ENCODE assay signal across 1 cellular context in genomic region chr2:138502253-138503086, GRCh38.
TF ChIP-seq lines count a peak whose summit lies in the region.

No MANE protein-coding gene starts in this region.

TF ChIP-seq in GM12878, 131 proteins besides CTCF, POLR2A, EP300 and RAD21 (continued from another document):
- TF ChIP-seq, protein P1, sequence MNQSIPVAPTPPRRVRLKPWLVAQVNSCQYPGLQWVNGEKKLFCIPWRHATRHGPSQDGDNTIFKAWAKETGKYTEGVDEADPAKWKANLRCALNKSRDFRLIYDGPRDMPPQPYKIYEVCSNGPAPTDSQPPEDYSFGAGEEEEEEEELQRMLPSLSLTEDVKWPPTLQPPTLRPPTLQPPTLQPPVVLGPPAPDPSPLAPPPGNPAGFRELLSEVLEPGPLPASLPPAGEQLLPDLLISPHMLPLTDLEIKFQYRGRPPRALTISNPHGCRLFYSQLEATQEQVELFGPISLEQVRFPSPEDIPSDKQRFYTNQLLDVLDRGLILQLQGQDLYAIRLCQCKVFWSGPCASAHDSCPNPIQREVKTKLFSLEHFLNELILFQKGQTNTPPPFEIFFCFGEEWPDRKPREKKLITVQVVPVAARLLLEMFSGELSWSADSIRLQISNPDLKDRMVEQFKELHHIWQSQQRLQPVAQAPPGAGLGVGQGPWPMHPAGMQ (IDR thresholded peaks at IDR 0.05; ENCODE audit: borderline replicate concordance): no peak
- TF ChIP-seq EGR1 (IDR thresholded peaks at IDR 0.05; ENCODE audit: borderline replicate concordance in 1 of 2, low read depth in 2 of 2, low read length in 2 of 2): peak in 1 of 2 experiments; percentile 73; a peak in 1 of 3 replicates
- TF ChIP-seq ZNF24 (IDR thresholded peaks at IDR 0.05): no peak
- TF ChIP-seq ETV6 (conservative IDR thresholded peaks at IDR 0.05 in 1 of 2, IDR thresholded peaks at IDR 0.05 in 1 of 2; ENCODE audit: borderline replicate concordance in 1 of 2, low read depth in 1 of 2): no peak
- TF ChIP-seq CBX3 (IDR thresholded peaks at IDR 0.05; ENCODE audit: borderline replicate concordance, low read depth): no peak
- TF ChIP-seq, protein P2, sequence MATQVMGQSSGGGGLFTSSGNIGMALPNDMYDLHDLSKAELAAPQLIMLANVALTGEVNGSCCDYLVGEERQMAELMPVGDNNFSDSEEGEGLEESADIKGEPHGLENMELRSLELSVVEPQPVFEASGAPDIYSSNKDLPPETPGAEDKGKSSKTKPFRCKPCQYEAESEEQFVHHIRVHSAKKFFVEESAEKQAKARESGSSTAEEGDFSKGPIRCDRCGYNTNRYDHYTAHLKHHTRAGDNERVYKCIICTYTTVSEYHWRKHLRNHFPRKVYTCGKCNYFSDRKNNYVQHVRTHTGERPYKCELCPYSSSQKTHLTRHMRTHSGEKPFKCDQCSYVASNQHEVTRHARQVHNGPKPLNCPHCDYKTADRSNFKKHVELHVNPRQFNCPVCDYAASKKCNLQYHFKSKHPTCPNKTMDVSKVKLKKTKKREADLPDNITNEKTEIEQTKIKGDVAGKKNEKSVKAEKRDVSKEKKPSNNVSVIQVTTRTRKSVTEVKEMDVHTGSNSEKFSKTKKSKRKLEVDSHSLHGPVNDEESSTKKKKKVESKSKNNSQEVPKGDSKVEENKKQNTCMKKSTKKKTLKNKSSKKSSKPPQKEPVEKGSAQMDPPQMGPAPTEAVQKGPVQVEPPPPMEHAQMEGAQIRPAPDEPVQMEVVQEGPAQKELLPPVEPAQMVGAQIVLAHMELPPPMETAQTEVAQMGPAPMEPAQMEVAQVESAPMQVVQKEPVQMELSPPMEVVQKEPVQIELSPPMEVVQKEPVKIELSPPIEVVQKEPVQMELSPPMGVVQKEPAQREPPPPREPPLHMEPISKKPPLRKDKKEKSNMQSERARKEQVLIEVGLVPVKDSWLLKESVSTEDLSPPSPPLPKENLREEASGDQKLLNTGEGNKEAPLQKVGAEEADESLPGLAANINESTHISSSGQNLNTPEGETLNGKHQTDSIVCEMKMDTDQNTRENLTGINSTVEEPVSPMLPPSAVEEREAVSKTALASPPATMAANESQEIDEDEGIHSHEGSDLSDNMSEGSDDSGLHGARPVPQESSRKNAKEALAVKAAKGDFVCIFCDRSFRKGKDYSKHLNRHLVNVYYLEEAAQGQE (IDR thresholded peaks at IDR 0.05; ENCODE audit: low read depth, low read length): no peak
- no peak for TF ChIP-seq TCF12 (IDR thresholded peaks at IDR 0.05; ENCODE audit: low read depth, low read length)
- TF ChIP-seq KDM1A (IDR thresholded peaks at IDR 0.05; ENCODE audit: borderline replicate concordance): no peak
- TF ChIP-seq, protein P3, sequence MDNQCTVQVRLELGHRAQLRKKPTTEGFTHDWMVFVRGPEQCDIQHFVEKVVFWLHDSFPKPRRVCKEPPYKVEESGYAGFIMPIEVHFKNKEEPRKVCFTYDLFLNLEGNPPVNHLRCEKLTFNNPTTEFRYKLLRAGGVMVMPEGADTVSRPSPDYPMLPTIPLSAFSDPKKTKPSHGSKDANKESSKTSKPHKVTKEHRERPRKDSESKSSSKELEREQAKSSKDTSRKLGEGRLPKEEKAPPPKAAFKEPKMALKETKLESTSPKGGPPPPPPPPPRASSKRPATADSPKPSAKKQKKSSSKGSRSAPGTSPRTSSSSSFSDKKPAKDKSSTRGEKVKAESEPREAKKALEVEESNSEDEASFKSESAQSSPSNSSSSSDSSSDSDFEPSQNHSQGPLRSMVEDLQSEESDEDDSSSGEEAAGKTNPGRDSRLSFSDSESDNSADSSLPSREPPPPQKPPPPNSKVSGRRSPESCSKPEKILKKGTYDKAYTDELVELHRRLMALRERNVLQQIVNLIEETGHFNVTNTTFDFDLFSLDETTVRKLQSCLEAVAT (IDR thresholded peaks at IDR 0.05): peak; percentile 48; the same call in 1 of the 2 replicates
